1 cellular context compared by ENCODE assay signal in the genomic region with DNA sequence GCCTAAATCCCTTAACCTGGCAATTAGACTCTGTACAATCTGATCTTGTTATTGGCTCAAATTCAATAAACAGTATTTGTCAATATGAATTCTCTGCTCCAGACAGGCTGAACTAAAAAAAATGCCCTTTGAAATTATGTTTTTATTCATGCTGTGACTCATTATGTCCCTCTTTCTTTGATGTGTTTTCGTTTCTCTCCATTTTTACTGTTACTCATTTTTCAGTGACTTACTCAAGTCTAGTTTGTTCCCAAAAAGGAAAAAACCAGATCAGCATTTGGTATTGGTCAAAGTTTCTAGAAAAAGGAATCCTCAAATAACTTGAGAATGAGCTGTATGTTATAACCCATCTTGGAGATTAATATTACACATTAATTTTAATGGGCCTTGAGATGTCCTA.
A peak's percentile ranks its signal among the peaks of the same experiment; 100 is the strongest.
TF ChIP-seq lines count a peak whose summit lies in the region.

No MANE protein-coding gene starts in this region.

TF ChIP-seq in HCT116, 20 proteins besides CTCF, POLR2A, EP300 and RAD21 (continued from another document):
- TF ChIP-seq, protein P1, sequence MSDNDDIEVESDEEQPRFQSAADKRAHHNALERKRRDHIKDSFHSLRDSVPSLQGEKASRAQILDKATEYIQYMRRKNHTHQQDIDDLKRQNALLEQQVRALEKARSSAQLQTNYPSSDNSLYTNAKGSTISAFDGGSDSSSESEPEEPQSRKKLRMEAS (IDR thresholded peaks at IDR 0.05) = no peak
- TF ChIP-seq SIN3A (IDR thresholded peaks at IDR 0.05; ENCODE audit: low read depth) (no peak), EGR1 (IDR thresholded peaks at IDR 0.05; ENCODE audit: low read depth) (0 out of 2 replicates have a peak, but pooled peaks have one; percentile 20), SRF (IDR thresholded peaks at IDR 0.05; ENCODE audit: low read depth) (peak; percentile 72), FOSL1 (IDR thresholded peaks at IDR 0.05; ENCODE audit: low read depth) (peak; percentile 62), SP1 (IDR thresholded peaks at IDR 0.05; ENCODE audit: low read depth) (peak; percentile 65), JUND (IDR thresholded peaks at IDR 0.05) (peak; percentile 59), TCF7L2 (IDR thresholded peaks at IDR 0.05; ENCODE audit: borderline replicate concordance, extremely low read depth, insufficient read depth, insufficient read length) (peak; percentile 28), CEBPB (IDR thresholded peaks at IDR 0.05; ENCODE audit: low read depth) (peak; percentile 61; the same call in 1 of the 2 replicates), ELF1 (IDR thresholded peaks at IDR 0.05; ENCODE audit: borderline replicate concordance, low read depth) (no peak)
- TF ChIP-seq, protein P2, sequence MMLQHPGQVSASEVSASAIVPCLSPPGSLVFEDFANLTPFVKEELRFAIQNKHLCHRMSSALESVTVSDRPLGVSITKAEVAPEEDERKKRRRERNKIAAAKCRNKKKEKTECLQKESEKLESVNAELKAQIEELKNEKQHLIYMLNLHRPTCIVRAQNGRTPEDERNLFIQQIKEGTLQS (IDR thresholded peaks at IDR 0.05) = no peak
